21 cellular contexts compared by ENCODE assay signal in the genomic region with DNA sequence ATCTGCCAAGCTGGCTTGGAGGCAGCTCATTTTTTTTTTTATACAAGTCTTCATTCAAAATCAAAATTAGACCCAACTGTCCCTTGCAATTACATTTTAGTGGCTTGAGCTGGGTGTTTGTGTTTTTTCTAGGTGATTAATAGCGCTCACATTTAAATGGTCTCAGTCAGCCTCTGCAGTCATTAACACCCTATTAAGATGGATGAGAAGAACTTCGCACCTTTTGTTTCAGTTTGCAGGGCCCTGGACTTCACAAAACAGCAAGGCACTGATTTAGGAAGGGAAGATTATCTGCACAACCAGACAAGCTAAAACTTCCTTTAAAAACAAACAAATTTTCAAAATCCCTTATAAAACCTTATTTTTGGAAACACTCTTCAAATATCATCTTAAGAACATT.
DNase-seq lines count a peak whose midpoint lies in the region; ATAC-seq, FAIRE-seq and TF ChIP-seq lines count a peak whose summit lies in the region.
"Had no signal": no experiment of that assay in that cellular context is flagged by ENCODE, and none has a peak within 500 bp of the region (broad histone marks: within the 10 kb centered on the region; RNA-seq: fewer than 3 reads in every experiment).

No MANE protein-coding gene starts in this region.

- ATAC-seq in GM12878: peak; percentile 51
- ATAC-seq in heart right ventricle: no peak
- ATAC-seq in left lobe of liver: no peak
- ATAC-seq: A549, HCT116, Right ventricle myocardium inferior had no signal

- H3K23ac ChIP-seq in mesendoderm (ENCODE audit: low read length): no peak overlapping the region

- peak overlapping the region; percentile 38; the same call in 1 of the 2 replicates for H3K4me2 ChIP-seq in BLaER1
- H3K4me2 ChIP-seq in GM12878 (ENCODE audit: control insufficient read depth, insufficient read depth): no peak overlapping the region
- H3K4me2 ChIP-seq in mesendoderm (ENCODE audit: low read length): no peak overlapping the region
- H3K4me2 ChIP-seq: A549, KMS-11 had no signal

- H3K4me3 ChIP-seq in BLaER1 (no peak overlapping the region), GM12878 (no peak overlapping the region), mesendoderm (ENCODE audit: low read length) (no peak overlapping the region), heart right ventricle (no peak overlapping the region)
- H3K4me3 ChIP-seq: A549 had no signal

- TF ChIP-seq EP300 in GM12878 (IDR thresholded peaks at IDR 0.05; ENCODE audit: borderline replicate concordance in 1 of 2, control insufficient read depth in 1 of 2, low read depth in 2 of 2, low read length in 2 of 2): peak in 1 of 2 experiments; percentile 49; a peak in 1 of 4 replicates

- H4K5ac ChIP-seq in mesendoderm (ENCODE audit: low read length): no peak overlapping the region

- no peaks in the 10 kb centered on the region for H3K36me3 ChIP-seq in BLaER1
- no peaks in the 10 kb centered on the region for H3K36me3 ChIP-seq in GM12878 (ENCODE audit: control insufficient read depth in 2 of 2, insufficient read depth in 2 of 2, low read length in 1 of 2)
- H3K36me3 ChIP-seq in mesendoderm (ENCODE audit: control insufficient read depth, insufficient read depth, low read length): no peaks in the 10 kb centered on the region
- H3K36me3 ChIP-seq in heart right ventricle: no peaks in the 10 kb centered on the region
- H3K36me3 ChIP-seq: BE2C had no signal

- H3K79me2 ChIP-seq in GM12878 (ENCODE audit: control insufficient read depth, insufficient read depth, low read length) (no peaks in the 10 kb centered on the region), mesendoderm (ENCODE audit: control insufficient read depth, insufficient read depth, low read length) (no peaks in the 10 kb centered on the region)

- CTCF ChIA-PET in GM12878 (lab: Yijun Ruan, JAX): interaction anchor here (0.7 to 4.2 kb wide), 8 partner anchors 9 to 276 kb away, joined by 3 to 26 read pairs (median 4); no protein-coding TSS in a partner anchor

- BruUV-seq in GM12878 (replicated peaks; lab: Mats Ljungman, UMichigan): no TSS peak

- H3K79me1 ChIP-seq in mesendoderm (ENCODE audit: low read length): no peaks in the 10 kb centered on the region

- H4K20me1 ChIP-seq in BLaER1 (no peaks in the 10 kb centered on the region), GM12878 (ENCODE audit: control insufficient read depth, insufficient read depth) (no peaks in the 10 kb centered on the region)

- TF ChIP-seq POLR2A in GM12878 (IDR thresholded peaks at IDR 0.05; ENCODE audit: low read depth, low read length): no peak

- SMC1A ChIA-PET in GM12878 (lab: Charles Lee; ENCODE audit: uncharacterized antibody, unreplicated experiment): interaction anchor here (0.7 to 2.3 kb wide), 13 partner anchors 10 to 276 kb away, joined by 3 to 9 read pairs (median 5); no protein-coding TSS in a partner anchor

- H3K9me3 ChIP-seq in BLaER1 (peaks cover 4% of the 10 kb centered on the region; the same call in 1 of the 2 replicates), GM12878 (replicated peaks; ENCODE audit: control insufficient read depth, insufficient read depth, low read length) (no peaks in the 10 kb centered on the region; the same call in 2 of the 3 replicates), heart right ventricle (no peaks in the 10 kb centered on the region)
- H3K9me3 ChIP-seq: A549, BE2C had no signal

- WGBS in GM12878 (ENCODE audit: insufficient coverage, insufficient replicate concordance, low lambda C conversion rate, missing lambda C conversion rate): 74% methylated on average over 2 of the region's 2 CpGs
- no CpG with 5 or more reads among the region's 2 CpGs for WGBS in mesendoderm (ENCODE audit: extremely low coverage, insufficient coverage, low lambda C conversion rate)
- WGBS in heart right ventricle, 2 donors: 77 to 92% methylated on average over 2 of the region's 2 CpGs

- intact Hi-C loops in GM12878 (cut with micrococcal nuclease; ENCODE audit: unreplicated experiment): loop anchor here (2.0 kb wide), 2 partner anchors 33 to 191 kb away; no protein-coding TSS in a partner anchor
- intact Hi-C loops in heart right ventricle (cut with DNase I): no loop called here

- H3K4me1 ChIP-seq in BLaER1: peaks cover 22% of the 10 kb centered on the region
- H3K4me1 ChIP-seq in GM12878 (ENCODE audit: control insufficient read depth, insufficient read depth, low read length): peaks cover 14% of the 10 kb centered on the region; the same call in 1 of the 2 replicates
- H3K4me1 ChIP-seq in mesendoderm (ENCODE audit: control insufficient read depth, low read depth, low read length): peaks cover 14% of the 10 kb centered on the region
- H3K4me1 ChIP-seq in heart right ventricle: peaks cover 0 to 15% (median 8%) of the 10 kb centered on the region in 9 donors
- H3K4me1 ChIP-seq: A549, BE2C had no signal

- peak overlapping the region; percentile 36 for H2BK15ac ChIP-seq in mesendoderm (replicated peaks; ENCODE audit: low read depth)

- no peak overlapping the region for H2BK5ac ChIP-seq in mesendoderm (ENCODE audit: low read length)

- no peak overlapping the region for H2BK120ac ChIP-seq in mesendoderm (ENCODE audit: low read depth, low read length)

- no peak overlapping the region for H3K9ac ChIP-seq in BLaER1
- no peak overlapping the region for H3K9ac ChIP-seq in GM12878 (ENCODE audit: control insufficient read depth, insufficient read depth, low read length)
- H3K9ac ChIP-seq in mesendoderm (ENCODE audit: low read length): no peak overlapping the region
- H3K9ac ChIP-seq: KMS-11 had no signal

- H3K27ac ChIP-seq in BLaER1 (no peak overlapping the region), GM12878 (ENCODE audit: control insufficient read depth, insufficient read depth) (no peak overlapping the region), mesendoderm (ENCODE audit: low read depth, low read length) (no peak overlapping the region), heart right ventricle (no peak overlapping the region)
- H3K27ac ChIP-seq: A549, KMS-11 had no signal

- H3K4ac ChIP-seq in mesendoderm (ENCODE audit: low read depth, low read length): no peak overlapping the region

- TF ChIP-seq CTCF in GM12878 (IDR thresholded peaks at IDR 0.05 in 2 of 3, conservative IDR thresholded peaks at IDR 0.05 in 1 of 3; ENCODE audit: control insufficient read depth in 2 of 3, extremely low read depth in 1 of 3, insufficient read depth in 1 of 3, low read depth in 3 of 3, low read length in 3 of 3): no peak
- TF ChIP-seq CTCF in heart right ventricle (IDR thresholded peaks at IDR 0.05): no peak

- TF ChIP-seq RAD21 in GM12878 (IDR thresholded peaks at IDR 0.05; ENCODE audit: insufficient read depth, low read depth, low read length): no peak

- H3K56ac ChIP-seq in mesendoderm (ENCODE audit: low read length): no peak overlapping the region

- no peak overlapping the region for H4K8ac ChIP-seq in mesendoderm (ENCODE audit: low read depth, low read length)

- DNase-seq in COR-L47 (lab: John Stamatoyannopoulos, UW): peak; percentile 27
- no peak for DNase-seq in GM12878 (ENCODE audit: low read depth, low spot score)
- DNase-seq in mesendoderm: peak; percentile 92
- DNase-seq in NCI-H187 (lab: John Stamatoyannopoulos, UW): no peak
- DNase-seq in heart right ventricle: no peak
- no peak for DNase-seq in left lobe of liver (ENCODE audit: low spot score)
- DNase-seq: BE2C; CD4-positive, alpha-beta T cell; DND-41; GOT3; IMR-90; NCI-H1092 treated with DMSO at 0.1 percent for 48 hours; NCI-H1694 treated with DMSO at 0.1 percent for 48 hours; NCI-H510A; NCI-H82 had no signal

- H3K27me3 ChIP-seq in BLaER1 (no peaks in the 10 kb centered on the region), GM12878 (replicated peaks in 1 of 2; ENCODE audit: control insufficient read depth in 2 of 2, insufficient read depth in 2 of 2, low read length in 1 of 2) (no peaks in the 10 kb centered on the region), mesendoderm (ENCODE audit: insufficient read depth, low read length, poor library complexity) (no peaks in the 10 kb centered on the region), heart right ventricle (no peaks in the 10 kb centered on the region)
- H3K27me3 ChIP-seq: BE2C had no signal

- H2AFZ ChIP-seq in GM12878 (ENCODE audit: control insufficient read depth, low read depth, low read length): no peak overlapping the region

- no peak overlapping the region for H3K18ac ChIP-seq in mesendoderm (ENCODE audit: low read length)

- POLR2A ChIA-PET in GM12878 (lab: Charles Lee): no interaction called here

- in situ Hi-C loops in GM12878 (cut with MboI): no loop called here

- no peak overlapping the region for H2AK5ac ChIP-seq in mesendoderm (ENCODE audit: low read length)

- no peak for FAIRE-seq in GM12878 (lab: Jason Lieb, UNC)
- FAIRE-seq: A549, GM12892 had no signal

- RAD21 ChIA-PET in GM12878 (lab: Charles Lee; ENCODE audit: unreplicated experiment): interaction anchor here (0.6 to 1.9 kb wide), 11 partner anchors 9 to 277 kb away, joined by 3 to 10 read pairs (median 5); no protein-coding TSS in a partner anchor

TF ChIP-seq in GM12878, 131 proteins besides CTCF, POLR2A, EP300 and RAD21 (continues in another document):
- TF ChIP-seq HDGF (IDR thresholded peaks at IDR 0.05): no peak
- 0 out of 2 replicates have a peak, but pooled peaks have one; percentile 36 for TF ChIP-seq ZNF687 (IDR thresholded peaks at IDR 0.05)

Comparison
In these comparisons a context has a peak if more than half of its experiments do, and no peak if none do; other contexts are left out.
1. DNase-seq: peak in COR-L47 (single experiment) and mesendoderm (single experiment); none in GM12878 (single experiment), NCI-H187 (0 of 2), heart right ventricle (0 of 2) and left lobe of liver (single experiment).